Comparison of ENCODE assay signal across 24 cellular contexts in the genomic region with DNA sequence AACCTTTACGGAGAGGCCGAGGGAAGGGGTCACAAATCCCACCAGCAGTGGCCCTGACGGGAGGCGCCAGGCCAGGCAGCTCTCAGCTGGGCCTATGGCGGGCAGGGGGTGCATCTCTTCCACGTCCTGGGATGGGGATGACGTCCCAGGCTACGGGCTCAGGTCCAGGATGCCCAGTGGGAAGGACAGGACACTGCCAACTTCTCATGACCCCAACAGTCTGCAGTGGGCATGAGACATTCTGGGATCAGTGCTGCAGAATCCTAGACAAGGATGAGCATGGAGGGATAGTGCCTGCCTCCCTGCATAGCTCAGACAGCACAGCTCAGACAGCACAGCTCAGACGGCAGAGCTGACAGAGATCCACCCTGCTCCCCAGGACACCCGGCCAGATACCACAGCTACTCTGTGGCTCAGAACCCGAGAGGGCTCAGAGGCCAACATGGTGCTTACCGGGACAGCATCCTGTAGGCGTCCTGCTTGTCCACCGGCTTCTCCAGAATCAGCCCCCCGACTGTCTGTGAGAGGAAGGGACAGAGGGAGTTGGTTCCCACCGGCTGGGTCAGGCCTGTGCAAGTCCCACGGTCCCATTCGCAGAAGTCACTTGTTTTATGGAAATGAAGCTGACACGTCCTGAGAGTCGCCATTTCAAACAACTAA. TPM values are rescaled to one million over a fixed set of nuclear protein-coding genes. Genes with fewer than 3 reads are reported as not detected.
DNase-seq lines count a peak whose midpoint lies in the region; ATAC-seq, FAIRE-seq and TF ChIP-seq lines count a peak whose summit lies in the region.
"Had no signal": no experiment of that assay in that cellular context is flagged by ENCODE, and none has a peak within 500 bp of the region (broad histone marks: within the 10 kb centered on the region; RNA-seq: fewer than 3 reads in every experiment).

No MANE protein-coding gene starts in this region.

- H3K27ac ChIP-seq in neuronal stem cell (replicated peaks; ENCODE audit: low read length) = no peak overlapping the region
- H3K27ac ChIP-seq: 22Rv1, cardiac muscle cell, gastroesophageal sphincter, KMS-11, PC-9, stomach had no signal

- H2BK12ac ChIP-seq in neuronal stem cell (ENCODE audit: low read length) = no peak overlapping the region

- intact Hi-C loops in activated CD4-positive, alpha-beta T cell treated with anti-CD3 and anti-CD28 coated beads, Interleukin-2, amount 10 ng/mL, durations not matched to agents 24 days and 14 days (cut with micrococcal nuclease) = no loop called here

- H3K4ac ChIP-seq in neuronal stem cell (ENCODE audit: low read length) = no peak overlapping the region

- H3K9me3 ChIP-seq in neuronal stem cell (replicated peaks in 1 of 2; ENCODE audit: control insufficient read depth in 2 of 2, insufficient read depth in 1 of 2, low read depth in 1 of 2, low read length in 2 of 2) = peaks cover 8 to 29% of the 10 kb centered on the region in 2 donors
- H3K9me3 ChIP-seq: gastroesophageal sphincter, HAP-1, stomach had no signal

- no peak overlapping the region for H2AFZ ChIP-seq in neuronal stem cell (ENCODE audit: low read length)
- H2AFZ ChIP-seq: PC-9 had no signal

- H3K79me1 ChIP-seq in neuronal stem cell (ENCODE audit: low read depth, low read length) = peaks cover 9% of the 10 kb centered on the region

- H3K36me3 Mint-ChIP-seq in activated CD4-positive, alpha-beta T cell treated with anti-CD3 and anti-CD28 coated beads, Interleukin-2, amount 10 ng/mL, durations not matched to agents 24 days and 14 days (ENCODE audit: low read depth) = peaks cover 52% of the 10 kb centered on the region
- peaks cover 66% of the 10 kb centered on the region for H3K36me3 Mint-ChIP-seq in effector memory CD8-positive, alpha-beta T cell (ENCODE audit: insufficient read depth)

- H4K8ac ChIP-seq in neuronal stem cell (ENCODE audit: low read depth, low read length) = no peak overlapping the region

- no peaks in the 10 kb centered on the region for H3K27me3 ChIP-seq in neuronal stem cell (ENCODE audit: control insufficient read depth in 3 of 3, insufficient read depth in 3 of 3, low read depth in 1 of 3, low read length in 3 of 3)
- H3K27me3 ChIP-seq: cardiac muscle cell, gastroesophageal sphincter, stomach had no signal

- H2BK5ac ChIP-seq in neuronal stem cell (ENCODE audit: low read length) = peak overlapping the region; percentile 71

- no peak for FAIRE-seq in GM12891 (lab: Jason Lieb, UNC)
- FAIRE-seq: small intestine had no signal

- peak; percentile 30 for ATAC-seq in effector memory CD8-positive, alpha-beta T cell (replicated peaks)
- ATAC-seq in GM19467 (IDR thresholded peaks at IDR 0.05; ENCODE audit: unreplicated experiment) = no peak
- ATAC-seq in HG03095 (IDR thresholded peaks at IDR 0.05; ENCODE audit: unreplicated experiment) = no peak
- ATAC-seq: gastroesophageal sphincter had no signal

- no peaks in the 10 kb centered on the region for H3K4me1 Mint-ChIP-seq in activated CD4-positive, alpha-beta T cell treated with anti-CD3 and anti-CD28 coated beads, Interleukin-2, amount 10 ng/mL, durations not matched to agents 24 days and 14 days
- H3K4me1 Mint-ChIP-seq in effector memory CD8-positive, alpha-beta T cell (ENCODE audit: low read depth in 2 of 2) = peaks cover 0 to 3% of the 10 kb centered on the region in 2 donors
- H3K4me1 Mint-ChIP-seq: activated B cell treated with CpG ODN at 0.5 μM for 24 hours, nephron had no signal

- no peak for TF ChIP-seq POLR2A in GM12891 (IDR thresholded peaks at IDR 0.05; ENCODE audit: low read depth, low read length)

- H3K4me2 ChIP-seq in neuronal stem cell (ENCODE audit: insufficient read depth, low read length, poor library complexity, severe bottlenecking) = no peak overlapping the region
- H3K4me2 ChIP-seq: KMS-11, PC-9 had no signal

- H2BK15ac ChIP-seq in neuronal stem cell (ENCODE audit: low read length) = no peak overlapping the region

- H3K27me3 Mint-ChIP-seq in activated CD4-positive, alpha-beta T cell treated with anti-CD3 and anti-CD28 coated beads, Interleukin-2, amount 10 ng/mL, durations not matched to agents 24 days and 14 days = no peaks in the 10 kb centered on the region
- no peaks in the 10 kb centered on the region for H3K27me3 Mint-ChIP-seq in effector memory CD8-positive, alpha-beta T cell
- H3K27me3 Mint-ChIP-seq: activated B cell treated with CpG ODN at 0.5 μM for 24 hours had no signal

- H3K23ac ChIP-seq in neuronal stem cell (ENCODE audit: low read depth, low read length, poor library complexity) = no peak overlapping the region

- no peak overlapping the region for H3K18ac ChIP-seq in neuronal stem cell (ENCODE audit: low read length)

- peaks cover 4% of the 10 kb centered on the region for H3K9me3 Mint-ChIP-seq in activated CD4-positive, alpha-beta T cell treated with anti-CD3 and anti-CD28 coated beads, Interleukin-2, amount 10 ng/mL, durations not matched to agents 24 days and 14 days
- H3K9me3 Mint-ChIP-seq in effector memory CD8-positive, alpha-beta T cell = no peaks in the 10 kb centered on the region
- H3K9me3 Mint-ChIP-seq: activated B cell treated with CpG ODN at 0.5 μM for 24 hours had no signal

- no peak overlapping the region for H2AK5ac ChIP-seq in neuronal stem cell (ENCODE audit: low read depth, low read length)

- H4K91ac ChIP-seq in neuronal stem cell (ENCODE audit: low read depth, low read length, poor library complexity) = no peak overlapping the region

- no peak overlapping the region for H3K14ac ChIP-seq in neuronal stem cell (ENCODE audit: low read length)

- DNase-seq in activated CD4-positive, alpha-beta T cell treated with anti-CD3 and anti-CD28 coated beads, Interleukin-2, amount 10 ng/mL, durations not matched to agents 24 days and 14 days = peak; percentile 55
- DNase-seq in activated CD4-positive, alpha-beta T cell treated with anti-CD3 and anti-CD28 coated beads, Interleukin-2, amount 50 U/mL, for 48 hours = no peak
- no peak for DNase-seq in GM12891 (ENCODE audit: insufficient read length, low spot score)
- DNase-seq in effector memory CD8-positive, alpha-beta T cell = no peak
- DNase-seq in neuronal stem cell (ENCODE audit: low spot score) = no peak
- no peak for DNase-seq in NCI-H1092 treated with DMSO at 0.1 percent for 48 hours (lab: John Stamatoyannopoulos, UW)
- DNase-seq: activated B cell treated with CpG ODN at 0.5 μM for 24 hours; AML-193; amniotic stem cell; COR-L47; NCI-H2029 treated with DMSO at 0.1 percent for 48 hours; PC-9; small intestine; stimulated activated CD4-positive, alpha-beta T cell treated with anti-CD3 and anti-CD28 coated beads, Interleukin-2, amount 100 ng/mL, for 48 hours; stomach had no signal

- no peak overlapping the region for H3K27ac Mint-ChIP-seq in activated CD4-positive, alpha-beta T cell treated with anti-CD3 and anti-CD28 coated beads, Interleukin-2, amount 10 ng/mL, durations not matched to agents 24 days and 14 days
- peak overlapping the region; percentile 32 to 80 for H3K27ac Mint-ChIP-seq in effector memory CD8-positive, alpha-beta T cell
- H3K27ac Mint-ChIP-seq: activated B cell treated with CpG ODN at 0.5 μM for 24 hours; nephron; T-helper 2 cell treated with Interferon-gamma antibody and Interleukin-4, amounts not matched to agents 5 μg/mL and 100 μg/mL, for 36 hours had no signal

- no peak overlapping the region for H3K9ac ChIP-seq in neuronal stem cell (ENCODE audit: low read depth, low read length, poor library complexity)
- H3K9ac ChIP-seq: KMS-11 had no signal

- H2BK120ac ChIP-seq in neuronal stem cell (ENCODE audit: low read depth, low read length) = no peak overlapping the region

- peak overlapping the region in 1 of 2 donors; percentile 10 for H3K4me3 ChIP-seq in neuronal stem cell (ENCODE audit: low read length in 2 of 2)
- H3K4me3 ChIP-seq: cardiac muscle cell, gastroesophageal sphincter, HAP-1, PC-9, stomach had no signal

- no peak overlapping the region for H3K4me3 Mint-ChIP-seq in activated CD4-positive, alpha-beta T cell treated with anti-CD3 and anti-CD28 coated beads, Interleukin-2, amount 10 ng/mL, durations not matched to agents 24 days and 14 days
- peak overlapping the region in 1 of 2 donors; percentile 33 for H3K4me3 Mint-ChIP-seq in effector memory CD8-positive, alpha-beta T cell
- H3K4me3 Mint-ChIP-seq: activated B cell treated with CpG ODN at 0.5 μM for 24 hours; nephron; T-helper 2 cell treated with Interferon-gamma antibody and Interleukin-4, amounts not matched to agents 5 μg/mL and 100 μg/mL, for 36 hours had no signal

- H3K4me1 ChIP-seq in neuronal stem cell (ENCODE audit: control insufficient read depth in 2 of 2, insufficient read depth in 1 of 2, low read depth in 1 of 2, low read length in 2 of 2) = no peaks in the 10 kb centered on the region
- H3K4me1 ChIP-seq: gastroesophageal sphincter, HAP-1, stomach had no signal

- WGBS in neuronal stem cell (ENCODE audit: extremely low coverage in 2 of 2, insufficient read length in 2 of 2, insufficient replicate concordance in 1 of 2), 2 donors = no CpG with 5 or more reads among the region's 20 CpGs

- peaks cover 42 to 64% of the 10 kb centered on the region in 2 donors for H3K36me3 ChIP-seq in neuronal stem cell (replicated peaks in 1 of 2; ENCODE audit: control insufficient read depth in 2 of 2, insufficient read depth in 2 of 2, low read length in 2 of 2)

TF ChIP-seq in GM12891, 5 proteins besides CTCF, POLR2A, EP300 and RAD21:
- TF ChIP-seq POLR2AphosphoS5 (IDR thresholded peaks at IDR 0.05; ENCODE audit: low read depth, low read length) = peak; percentile 59; the same call in 1 of the 2 replicates
- TF ChIP-seq PAX5 (IDR thresholded peaks at IDR 0.05; ENCODE audit: insufficient read depth, low read length, severe bottlenecking) = no peak

RNA-seq across cellular contexts. Expression of a gene that starts 17.3 kb away (rescaled TPM):
- 44.5 and 46.6 TPM in 2 replicates for total RNA-seq in activated CD4-positive, alpha-beta T cell treated with anti-CD3 and anti-CD28 coated beads, Interleukin-2, amount 10 ng/mL, durations not matched to agents 24 days and 14 days
- polyA plus RNA-seq in GM12891 (2012; ENCODE audit: low read depth, missing spikeins) = 59.7 TPM
- polyA plus RNA-seq in neuronal stem cell (2013, experiment 1 of 2) = 52.5 TPM
- polyA plus RNA-seq in neuronal stem cell (2013, experiment 2 of 2) = 51.6 TPM

RNA-seq across cellular contexts. Expression of a gene that starts 43.5 kb away (rescaled TPM):
- 302 and 306 TPM in 2 replicates for total RNA-seq in activated CD4-positive, alpha-beta T cell treated with anti-CD3 and anti-CD28 coated beads, Interleukin-2, amount 10 ng/mL, durations not matched to agents 24 days and 14 days
- polyA plus RNA-seq in GM12891 (2012; ENCODE audit: low read depth, missing spikeins) = 741 TPM
- 415 TPM for polyA plus RNA-seq in neuronal stem cell (2013, experiment 1 of 2)
- polyA plus RNA-seq in neuronal stem cell (2013, experiment 2 of 2) = 410 TPM
